ENCODE assay signal across 8 cellular contexts in the genomic region with DNA sequence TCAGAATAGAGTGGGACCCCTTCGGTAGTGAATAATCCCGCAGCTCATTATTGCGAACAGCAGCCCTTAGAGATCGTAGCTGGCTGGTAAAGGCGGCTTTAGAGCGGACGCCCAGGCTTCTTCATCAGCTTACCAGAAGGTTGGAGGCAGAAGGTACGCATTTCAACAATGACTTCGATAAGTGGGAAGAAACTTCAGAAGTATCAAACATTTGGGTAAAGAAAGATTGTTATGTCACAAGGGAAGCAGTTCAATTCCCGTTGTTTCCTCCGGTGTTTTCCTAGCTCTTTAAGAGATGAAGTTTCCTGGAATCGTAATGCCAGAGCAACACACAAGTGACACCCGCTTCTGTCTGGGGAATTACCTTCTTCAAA.
A peak's percentile ranks its signal among the peaks of the same experiment; 100 is the strongest.
DNase-seq lines count a peak whose midpoint lies in the region; ATAC-seq and TF ChIP-seq lines count a peak whose summit lies in the region.

No MANE protein-coding gene starts in this region.

- peak; percentile 55 for DNase-seq in A673 (ENCODE audit: low spot score)
- DNase-seq in NCI-H2227 treated with DMSO at 0.1 percent for 48 hours (lab: John Stamatoyannopoulos, UW), result peak; percentile 56
- DNase-seq in epithelial cell of proximal tubule (ENCODE audit: low read depth), result no peak
- DNase-seq in middle frontal gyrus (ENCODE audit: extremely low spot score, low spot score), result no peak
- DNase-seq in CD1c-positive myeloid dendritic cell (ENCODE audit: extremely low spot score), result no peak
- no peak for DNase-seq in CD4-positive, alpha-beta T cell

- H3K27me3 ChIP-seq in A673 (replicated peaks; ENCODE audit: insufficient read depth, low read depth, low read length, poor library complexity), result no peaks in the 10 kb centered on the region
- peaks cover 84% of the 10 kb centered on the region for H3K27me3 ChIP-seq in CD4-positive, alpha-beta T cell (ENCODE audit: control insufficient read depth, insufficient read depth, low read length)

- H3K27ac Mint-ChIP-seq in CD4-positive, alpha-beta T cell, result no peak overlapping the region

- H3K9me3 Mint-ChIP-seq in CD4-positive, alpha-beta T cell, result no peaks in the 10 kb centered on the region

- H3K4me1 Mint-ChIP-seq in CD4-positive, alpha-beta T cell (ENCODE audit: low read depth), result no peaks in the 10 kb centered on the region

- intact Hi-C loops in A673 (cut with micrococcal nuclease; ENCODE audit: unreplicated experiment), result loop anchor here (5.0 kb wide), 4 partner anchors 45 to 415 kb away; no protein-coding TSS in a partner anchor
- intact Hi-C loops in CD4-positive, alpha-beta T cell (cut with DNase I, micrococcal nuclease), result loop anchor here in 1 of 2 experiments (5.0 kb wide), 1 partner anchor 80 kb away; no protein-coding TSS in a partner anchor

- no peaks in the 10 kb centered on the region for H3K9me3 ChIP-seq in A673 (ENCODE audit: low read depth, low read length, poor library complexity, severe bottlenecking)
- H3K9me3 ChIP-seq in CD4-positive, alpha-beta T cell (ENCODE audit: control insufficient read depth, low read length), result no peaks in the 10 kb centered on the region

- CTCF ChIA-PET in A673 (lab: Charles Lee), result no interaction called here
- CTCF ChIA-PET in CD4-positive, alpha-beta T cell (lab: Charles Lee), result interaction anchor here (1.0 kb wide), 1 partner anchor 17 kb away, joined by 3 read pairs; no protein-coding TSS in a partner anchor

- no peak overlapping the region for H3K27ac ChIP-seq in A673 (ENCODE audit: low read depth, low read length, poor library complexity, severe bottlenecking)
- H3K27ac ChIP-seq in CD4-positive, alpha-beta T cell (ENCODE audit: low read depth, low read length), result no peak overlapping the region

- H3K36me3 ChIP-seq in A673 (ENCODE audit: insufficient read depth, low read length, poor library complexity, severe bottlenecking), result no peaks in the 10 kb centered on the region

- H3K4me1 ChIP-seq in A673 (ENCODE audit: insufficient read depth, low read length, poor library complexity, severe bottlenecking), result no peaks in the 10 kb centered on the region

- H3K27me3 Mint-ChIP-seq in CD4-positive, alpha-beta T cell, result peaks cover 51% of the 10 kb centered on the region

- no peak for TF ChIP-seq CTCF in A673 (conservative IDR thresholded peaks at IDR 0.05; ENCODE audit: low read depth, low read length)
- no peak for TF ChIP-seq CTCF in epithelial cell of proximal tubule (conservative IDR thresholded peaks at IDR 0.05; ENCODE audit: low read depth, low read length)
- no peak for TF ChIP-seq CTCF in CD4-positive, alpha-beta T cell (IDR thresholded peaks at IDR 0.05)

- no peak overlapping the region for H3K4me3 Mint-ChIP-seq in CD4-positive, alpha-beta T cell

- ATAC-seq in GM19467 (IDR thresholded peaks at IDR 0.05; ENCODE audit: unreplicated experiment), result peak; percentile 16
- no peak for ATAC-seq in GM18909 (IDR thresholded peaks at IDR 0.05; ENCODE audit: poor library complexity, unreplicated experiment)
- no peak for ATAC-seq in CD4-positive, alpha-beta T cell (ENCODE audit: poor library complexity)

- peak overlapping the region; percentile 51 for H3K4me3 ChIP-seq in A673 (ENCODE audit: low read depth, low read length, poor library complexity, severe bottlenecking)
- peak overlapping the region; percentile 49 for H3K4me3 ChIP-seq in epithelial cell of proximal tubule (ENCODE audit: low read depth, low read length)

- no peaks in the 10 kb centered on the region for H3K36me3 Mint-ChIP-seq in CD4-positive, alpha-beta T cell (ENCODE audit: low read depth)

- BruUV-seq in A673 (replicated peaks; lab: Mats Ljungman, UMichigan), result no TSS peak

- POLR2A ChIA-PET in A673 (lab: Charles Lee; ENCODE audit: low non-redundant PET), result no interaction called here
- POLR2A ChIA-PET in CD4-positive, alpha-beta T cell (lab: Charles Lee), result no interaction called here

Comparison
In these comparisons a context has a peak if more than half of its experiments do, and no peak if none do; other contexts are left out.
1. DNase-seq: peak in A673 (single experiment) and NCI-H2227 treated with DMSO at 0.1 percent for 48 hours (single experiment); none in epithelial cell of proximal tubule (single experiment), middle frontal gyrus (single experiment), CD1c-positive myeloid dendritic cell (single experiment) and CD4-positive, alpha-beta T cell (0 of 10).